In the genomic region with DNA sequence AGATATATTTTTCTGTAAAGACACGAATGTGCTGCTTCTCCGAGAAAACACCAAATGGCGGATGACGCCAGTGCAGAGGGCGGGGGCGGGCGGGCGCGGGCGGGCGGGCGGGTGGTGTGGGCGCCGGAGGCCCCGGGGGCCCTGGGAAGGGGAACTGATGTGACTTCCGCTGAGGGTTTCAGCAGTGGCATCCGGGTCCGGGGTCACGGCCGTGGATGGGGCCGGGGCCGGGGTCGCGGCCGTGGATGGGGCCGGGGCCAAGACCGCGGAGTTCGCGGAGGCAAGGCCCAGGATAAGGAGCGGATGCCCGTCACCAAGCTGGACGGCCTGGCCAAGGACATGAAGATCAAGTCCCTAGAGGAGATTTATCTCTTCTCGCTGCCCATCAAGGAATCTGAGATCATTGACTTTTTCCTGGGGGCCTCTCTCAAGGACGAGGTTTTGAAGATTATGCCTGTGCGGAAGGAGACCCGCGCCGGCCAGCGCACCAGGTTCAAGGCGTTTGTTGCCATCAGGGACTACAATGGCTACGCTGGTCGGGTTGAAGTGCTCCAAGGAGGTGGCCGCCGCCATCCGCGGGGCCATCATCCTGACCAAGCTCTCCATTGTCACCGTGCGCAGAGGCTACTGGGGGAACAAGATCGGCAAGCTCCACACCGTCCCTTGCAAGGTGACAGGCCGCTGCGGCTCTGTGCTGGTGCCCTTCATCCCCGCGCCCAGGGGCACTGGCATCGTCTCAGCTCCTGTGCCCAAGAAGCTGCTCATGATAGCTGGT, we compare ENCODE assay signal across 8 cellular contexts. TPM values are rescaled to one million over a fixed set of nuclear protein-coding genes. Genes with fewer than 3 reads are reported as not detected.
DNase-seq lines count a peak whose midpoint lies in the region; ATAC-seq and TF ChIP-seq lines count a peak whose summit lies in the region.

No MANE protein-coding gene starts in this region.

- H3K4me3 Mint-ChIP-seq in dendritic cell treated with granulocyte-macrophage colony-stimulating factor and Interleukin-4, amounts not matched to agents 40 ng/mL and 50 ng/mL, for 4 days = peak overlapping the region; percentile 80

- H3K9ac ChIP-seq in stomach smooth muscle (ENCODE audit: low read length in 2 of 2) = peak overlapping the region; percentile 54 to 68

- peak overlapping the region; percentile 85 for H3K27ac Mint-ChIP-seq in dendritic cell treated with granulocyte-macrophage colony-stimulating factor and Interleukin-4, amounts not matched to agents 40 ng/mL and 50 ng/mL, for 4 days

- H3K4me3 ChIP-seq in AG10803 (ENCODE audit: low read length) (peak overlapping the region; percentile 58), WI38 (ENCODE audit: low read depth, low read length) (peak overlapping the region; percentile 55), lung (peak overlapping the region; percentile 46), stomach smooth muscle (ENCODE audit: low read length in 2 of 2) (peak overlapping the region; percentile 62 to 73)

- 43 to 58% methylated on average over 56 of the region's 56 CpGs for WGBS in lung, 2 donors

- no peaks in the 10 kb centered on the region for H3K27me3 ChIP-seq in lung (ENCODE audit: control insufficient read depth, insufficient read depth)
- no peaks in the 10 kb centered on the region for H3K27me3 ChIP-seq in stomach smooth muscle (ENCODE audit: control insufficient read depth in 1 of 2, insufficient read depth in 2 of 2, low read length in 2 of 2)

- H3K9me3 ChIP-seq in lung (ENCODE audit: control insufficient read depth in 2 of 2, insufficient read depth in 1 of 2, low read length in 1 of 2) (no peaks in the 10 kb centered on the region), stomach smooth muscle (ENCODE audit: control insufficient read depth in 2 of 2, low read length in 2 of 2) (no peaks in the 10 kb centered on the region)

- H3K4me1 ChIP-seq in lung (ENCODE audit: control insufficient read depth in 2 of 2, insufficient read depth in 2 of 2, low read length in 2 of 2) (peaks cover 2 to 4% of the 10 kb centered on the region in 2 donors), stomach smooth muscle (ENCODE audit: control insufficient read depth, insufficient read depth, low read length) (peaks cover 4% of the 10 kb centered on the region)

- peak overlapping the region in 1 of 2 donors; percentile 64 for H3K27ac ChIP-seq in lung (ENCODE audit: low read depth in 1 of 2, low read length in 1 of 2)
- no peak overlapping the region for H3K27ac ChIP-seq in stomach smooth muscle (ENCODE audit: low read length)

- TF ChIP-seq CTCF in AG10803 (conservative IDR thresholded peaks at IDR 0.05; ENCODE audit: low read length) (no peak), WI38 (IDR thresholded peaks at IDR 0.05; ENCODE audit: low read depth, low read length) (no peak), lung (IDR thresholded peaks at IDR 0.05; ENCODE audit: control extremely low read depth, extremely low read depth) (no peak)

- intact Hi-C loops in dendritic cell treated with granulocyte-macrophage colony-stimulating factor and Interleukin-4, amounts not matched to agents 40 ng/mL and 50 ng/mL, for 4 days (cut with micrococcal nuclease) = no loop called here

- peak; percentile 37 for DNase-seq in AG10803 (ENCODE audit: low read depth)
- DNase-seq in lung (ENCODE audit: low spot score) = no peak
- no peak for DNase-seq in NCI-H774 (lab: John Stamatoyannopoulos, UW)

- peaks cover 10% of the 10 kb centered on the region for H3K36me3 Mint-ChIP-seq in dendritic cell treated with granulocyte-macrophage colony-stimulating factor and Interleukin-4, amounts not matched to agents 40 ng/mL and 50 ng/mL, for 4 days (ENCODE audit: low read depth)

- peak; percentile 75 for ATAC-seq in GM18909 (IDR thresholded peaks at IDR 0.05; ENCODE audit: poor library complexity, unreplicated experiment)
- ATAC-seq in HG03280 (IDR thresholded peaks at IDR 0.05; ENCODE audit: unreplicated experiment) = peak; percentile 75
- peak; percentile 75 for ATAC-seq in lung (ENCODE audit: insufficient read depth, low FRiP score)

- H3K36me3 ChIP-seq in lung (ENCODE audit: control insufficient read depth in 2 of 2, insufficient read depth in 2 of 2, low read length in 2 of 2) (no peaks in the 10 kb centered on the region), stomach smooth muscle (ENCODE audit: control insufficient read depth in 2 of 2, insufficient read depth in 2 of 2, low read length in 2 of 2) (no peaks in the 10 kb centered on the region)

- peaks cover 8% of the 10 kb centered on the region for H3K27me3 Mint-ChIP-seq in dendritic cell treated with granulocyte-macrophage colony-stimulating factor and Interleukin-4, amounts not matched to agents 40 ng/mL and 50 ng/mL, for 4 days

- H3K9me3 Mint-ChIP-seq in dendritic cell treated with granulocyte-macrophage colony-stimulating factor and Interleukin-4, amounts not matched to agents 40 ng/mL and 50 ng/mL, for 4 days = no peaks in the 10 kb centered on the region

- H3K4me1 Mint-ChIP-seq in dendritic cell treated with granulocyte-macrophage colony-stimulating factor and Interleukin-4, amounts not matched to agents 40 ng/mL and 50 ng/mL, for 4 days (ENCODE audit: low read depth) = peaks cover 7% of the 10 kb centered on the region

RNA-seq across cellular contexts. Expression of gene IGF2BP3, which starts 20.3 kb away (rescaled TPM):
- 10 to 100 TPM in 1 of 2 donors, under 1 TPM in 1; 0.80 to 60.2 TPM for total RNA-seq in lung
- 1 to 10 TPM in 1 of 2 donors, under 1 TPM in 1; 0.18 to 2.2 TPM for polyA plus RNA-seq in lung

RNA-seq across cellular contexts. Expression of gene TRA2A, which starts 41.2 kb away (rescaled TPM):
- 10 to 100 TPM; 69.5 to 99.0 TPM for total RNA-seq in lung
- 10 to 100 TPM; 46.3 to 95.3 TPM for polyA plus RNA-seq in lung
